ENCODE assay signal across 10 cellular contexts in the genomic region with DNA sequence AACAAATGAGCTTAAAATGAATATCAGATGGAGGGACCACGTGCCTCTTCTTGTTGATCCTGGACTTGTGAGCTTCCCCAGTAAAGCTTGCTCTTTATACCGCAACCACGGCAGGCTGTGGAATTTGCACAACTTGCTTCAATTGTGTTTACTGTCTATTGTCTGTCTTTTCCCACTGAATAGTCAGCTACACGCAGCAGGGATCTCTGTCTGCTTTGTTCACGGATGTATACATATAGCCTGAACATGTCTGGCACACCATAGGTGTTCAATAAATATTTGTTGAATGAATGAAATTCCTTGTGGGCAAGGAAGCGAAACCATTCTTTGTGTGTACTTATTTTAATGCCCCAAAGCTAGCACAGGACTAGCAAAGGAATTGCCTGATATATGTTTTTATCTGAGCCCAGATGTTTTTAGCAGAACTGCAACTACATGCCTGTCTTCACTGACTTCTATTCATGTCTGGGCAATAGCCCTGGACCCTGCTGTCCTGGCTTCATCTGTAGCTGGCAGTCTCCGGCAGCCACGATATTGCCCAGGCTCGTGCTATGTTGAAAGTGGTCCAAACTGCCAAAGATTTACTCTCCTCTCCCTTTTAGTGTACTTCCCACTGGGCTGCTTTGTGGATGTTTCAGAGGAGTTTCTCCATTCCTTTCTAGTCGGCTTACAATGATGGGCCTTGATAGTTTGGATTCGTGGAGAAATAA. TPM values are rescaled to one million over a fixed set of nuclear protein-coding genes. Genes with fewer than 3 reads are reported as not detected.
DNase-seq lines count a peak whose midpoint lies in the region; TF ChIP-seq lines count a peak whose summit lies in the region.
"Had no signal": no experiment of that assay in that cellular context is flagged by ENCODE, and none has a peak within 500 bp of the region (broad histone marks: within the 10 kb centered on the region; RNA-seq: fewer than 3 reads in every experiment).

No MANE protein-coding gene starts in this region.

- no peak overlapping the region for H3K4me3 ChIP-seq in fibroblast of mammary gland (ENCODE audit: control insufficient read depth, low read depth, low read length)

- peaks cover 3% of the 10 kb centered on the region for H3K9me3 Mint-ChIP-seq in activated T-cell treated with anti-CD3 and anti-CD28 coated beads, Interleukin-2, amount 50 U/mL, for 24 hours
- H3K9me3 Mint-ChIP-seq in Calu3 (ENCODE audit: low read depth, unreplicated experiment): no peaks in the 10 kb centered on the region
- H3K9me3 Mint-ChIP-seq: T-helper 1 cell treated with Interleukin-12 subunit alpha and Interleukin-12 subunit beta and Interleukin-4 antibody, amounts not matched to agents 30 μg/mL and 1 μg/mL, for 36 hours had no signal

- H3K27ac Mint-ChIP-seq in activated T-cell treated with anti-CD3 and anti-CD28 coated beads, Interleukin-2, amount 50 U/mL, for 24 hours: no peak overlapping the region
- no peak overlapping the region for H3K27ac Mint-ChIP-seq in Calu3 (ENCODE audit: unreplicated experiment)
- H3K27ac Mint-ChIP-seq: T-helper 1 cell treated with Interleukin-12 subunit alpha and Interleukin-12 subunit beta and Interleukin-4 antibody, amounts not matched to agents 30 μg/mL and 1 μg/mL, for 36 hours had no signal

- H3K36me3 Mint-ChIP-seq in activated T-cell treated with anti-CD3 and anti-CD28 coated beads, Interleukin-2, amount 50 U/mL, for 24 hours (ENCODE audit: low read depth): no peaks in the 10 kb centered on the region
- H3K36me3 Mint-ChIP-seq in Calu3 (ENCODE audit: insufficient read depth, unreplicated experiment): no peaks in the 10 kb centered on the region

- TF ChIP-seq CTCF in fibroblast of mammary gland (conservative IDR thresholded peaks at IDR 0.05; ENCODE audit: control insufficient read depth, insufficient read depth, low read depth, low read length): no peak
- TF ChIP-seq CTCF in Calu3 (IDR thresholded peaks at IDR 0.05; ENCODE audit: unreplicated experiment): no peak

- intact Hi-C loops in Calu3 (cut with micrococcal nuclease; ENCODE audit: unreplicated experiment): no loop called here

- peaks cover 25% of the 10 kb centered on the region for H3K4me1 Mint-ChIP-seq in activated T-cell treated with anti-CD3 and anti-CD28 coated beads, Interleukin-2, amount 50 U/mL, for 24 hours (ENCODE audit: low read depth)
- peaks cover 25% of the 10 kb centered on the region for H3K4me1 Mint-ChIP-seq in Calu3 (ENCODE audit: low read depth, unreplicated experiment)

- in situ Hi-C loops in SK-MEL-5 (cut with HindIII; ENCODE audit: low pct_unique_long_range_greater_than_20kb, low sequenced_read_pairs): loop anchor here (25.0 kb wide), 1 partner anchor 658 kb away; no protein-coding TSS in a partner anchor

- H3K4me3 Mint-ChIP-seq in activated T-cell treated with anti-CD3 and anti-CD28 coated beads, Interleukin-2, amount 50 U/mL, for 24 hours: no peak overlapping the region
- no peak overlapping the region for H3K4me3 Mint-ChIP-seq in Calu3 (ENCODE audit: low read depth, unreplicated experiment)
- H3K4me3 Mint-ChIP-seq: T-helper 1 cell treated with Interleukin-12 subunit alpha and Interleukin-12 subunit beta and Interleukin-4 antibody, amounts not matched to agents 30 μg/mL and 1 μg/mL, for 36 hours had no signal

- H3K27me3 Mint-ChIP-seq in activated T-cell treated with anti-CD3 and anti-CD28 coated beads, Interleukin-2, amount 50 U/mL, for 24 hours: no peaks in the 10 kb centered on the region
- H3K27me3 Mint-ChIP-seq in Calu3 (ENCODE audit: unreplicated experiment): no peaks in the 10 kb centered on the region

- CTCF ChIA-PET in Calu3 (lab: Charles Lee): interaction anchor here (0.7 kb wide), 1 partner anchor 16 kb away, joined by 4 read pairs; no protein-coding TSS in a partner anchor

- DNase-seq in H4 (ENCODE audit: low spot score): peak; percentile 36
- peak; percentile 37 for DNase-seq in SK-MEL-5 (ENCODE audit: low read depth, low spot score)
- DNase-seq in fibroblast of mammary gland (ENCODE audit: low read depth): peak; percentile 48
- DNase-seq in retina: peak; percentile 47
- DNase-seq in activated T-cell treated with anti-CD3 and anti-CD28 coated beads, Interleukin-2, amount 50 U/mL, for 24 hours: no peak
- no peak for DNase-seq in CD1c-positive myeloid dendritic cell (ENCODE audit: extremely low spot score)
- DNase-seq in Calu3: no peak
- no peak for DNase-seq in T-helper 1 cell
- DNase-seq: stimulated activated CD4-positive, alpha-beta T cell treated with anti-CD3 and anti-CD28 coated beads, Interleukin-2, amount 100 ng/mL, for 24 hours had no signal

- no TSS peak for BruUV-seq in Calu3 (replicated peaks; lab: Mats Ljungman, UMichigan)

RNA-seq across cellular contexts. Expression of gene IFRD1, which starts 29.9 kb away (rescaled TPM):
- total RNA-seq in H4 (2014; rRNA removed; shearing (Covaris generic)): 100 and 107 TPM in 2 replicates
- 64.7 and 69.3 TPM in 2 replicates for total RNA-seq in SK-MEL-5 (2014; rRNA removed; shearing (Covaris generic))
- 60.1 and 66.4 TPM in 2 replicates for polyA plus RNA-seq in SK-MEL-5 (2015; cell fraction: cytosol; rRNA removed)
- 372 and 376 TPM in 2 replicates for polyA plus RNA-seq in SK-MEL-5 (2015; cell fraction: nucleus; rRNA removed)
- 38.8 and 44.6 TPM in 2 replicates for total RNA-seq in Calu3 (2022)

Comparison
In these comparisons a context has a peak if more than half of its experiments do, and no peak if none do; other contexts are left out.
1. DNase-seq: peak in H4 (single experiment), SK-MEL-5 (single experiment), fibroblast of mammary gland (single experiment) and retina (single experiment); none in activated T-cell treated with anti-CD3 and anti-CD28 coated beads, Interleukin-2, amount 50 U/mL, for 24 hours (single experiment), CD1c-positive myeloid dendritic cell (single experiment), Calu3 (single experiment) and T-helper 1 cell (0 of 5).